Comparison of ENCODE assay signal across 24 cellular contexts in the genomic region with DNA sequence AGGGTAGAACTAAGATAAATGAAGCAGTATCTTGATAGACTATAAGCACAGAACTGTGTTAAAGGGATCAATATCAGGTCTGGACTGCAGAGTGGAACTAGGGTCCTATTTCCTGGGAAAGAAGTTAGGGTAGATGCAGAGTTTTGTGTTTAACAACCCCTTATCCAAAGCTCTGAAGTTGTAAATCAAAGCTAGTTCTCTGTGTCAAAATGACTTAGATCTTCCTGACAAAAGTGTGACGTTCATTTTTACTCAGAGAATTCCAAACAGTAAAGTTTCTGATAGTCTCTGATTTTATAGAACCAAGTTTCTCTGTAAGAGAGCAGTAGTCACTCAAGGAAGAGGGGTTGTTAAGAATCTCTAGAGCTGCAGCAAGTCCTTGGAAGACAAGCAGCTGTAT. TPM values are rescaled to one million over a fixed set of nuclear protein-coding genes. Genes with fewer than 3 reads are reported as not detected.
DNase-seq lines count a peak whose midpoint lies in the region; ATAC-seq and TF ChIP-seq lines count a peak whose summit lies in the region.
"Had no signal": no experiment of that assay in that cellular context is flagged by ENCODE, and none has a peak within 500 bp of the region (broad histone marks: within the 10 kb centered on the region; RNA-seq: fewer than 3 reads in every experiment).

No MANE protein-coding gene starts in this region.

- no TSS peak for BruUV-seq in PC-9 (replicated peaks; lab: Mats Ljungman, UMichigan)

- intact Hi-C loops in PC-9 (cut with micrococcal nuclease; ENCODE audit: unreplicated experiment): no loop called here
- intact Hi-C loops in adrenal gland (cut with DNase I): no loop called here
- intact Hi-C loops in activated CD8-positive, alpha-beta T cell treated with anti-CD3 and anti-CD28 coated beads for 36 hours (cut with micrococcal nuclease): no loop called here

- H3K27ac Mint-ChIP-seq in T-helper 2 cell treated with Interferon-gamma antibody and Interleukin-4, amounts not matched to agents 5 μg/mL and 100 μg/mL, for 36 hours: peak overlapping the region; percentile 15
- peak overlapping the region in 5 of 6 donors; percentile 6 to 82 (median 27) for H3K27ac Mint-ChIP-seq in immature natural killer cell
- no peak overlapping the region for H3K27ac Mint-ChIP-seq in activated CD8-positive, alpha-beta T cell treated with anti-CD3 and anti-CD28 coated beads for 36 hours
- H3K27ac Mint-ChIP-seq: activated CD8-positive, alpha-beta T cell treated with anti-CD3 and anti-CD28 coated beads, Interleukin-2, amount 10 ng/mL, durations not matched to agents 7 days and 5 days; dendritic cell treated with granulocyte-macrophage colony-stimulating factor and Interleukin-4, amounts not matched to agents 40 ng/mL and 50 ng/mL, for 4 days had no signal

- H3F3A ChIP-seq in PC-9 (ENCODE audit: insufficient read depth, low read depth): peaks cover 46% of the 10 kb centered on the region

- H3K36me3 Mint-ChIP-seq in T-helper 2 cell treated with Interferon-gamma antibody and Interleukin-4, amounts not matched to agents 5 μg/mL and 100 μg/mL, for 36 hours (ENCODE audit: low read depth): peaks cover 23% of the 10 kb centered on the region
- H3K36me3 Mint-ChIP-seq in immature natural killer cell: no peaks in the 10 kb centered on the region
- H3K36me3 Mint-ChIP-seq in activated CD8-positive, alpha-beta T cell treated with anti-CD3 and anti-CD28 coated beads for 36 hours (ENCODE audit: low read depth): peaks cover 35% of the 10 kb centered on the region

- H3K27ac ChIP-seq in DND-41 (ENCODE audit: low read length) (no peak overlapping the region), PC-9 (peak overlapping the region; percentile 18; the same call in 1 of the 2 replicates), adrenal gland (no peak overlapping the region)
- H3K27ac ChIP-seq: tibial nerve had no signal

- no peaks in the 10 kb centered on the region for H3K27me3 Mint-ChIP-seq in T-helper 2 cell treated with Interferon-gamma antibody and Interleukin-4, amounts not matched to agents 5 μg/mL and 100 μg/mL, for 36 hours (ENCODE audit: low read depth)
- peaks cover 0 to 4% (median 2%) of the 10 kb centered on the region in 3 donors for H3K27me3 Mint-ChIP-seq in immature natural killer cell (ENCODE audit: low read depth in 3 of 3)
- no peaks in the 10 kb centered on the region for H3K27me3 Mint-ChIP-seq in activated CD8-positive, alpha-beta T cell treated with anti-CD3 and anti-CD28 coated beads for 36 hours
- H3K27me3 Mint-ChIP-seq: dendritic cell treated with granulocyte-macrophage colony-stimulating factor and Interleukin-4, amounts not matched to agents 40 ng/mL and 50 ng/mL, for 4 days had no signal

- no peaks in the 10 kb centered on the region for H3K9me2 ChIP-seq in PC-9 (ENCODE audit: insufficient read depth)
- H3K9me2 ChIP-seq: SK-N-SH had no signal

- no peaks in the 10 kb centered on the region for H3K9me3 Mint-ChIP-seq in T-helper 2 cell treated with Interferon-gamma antibody and Interleukin-4, amounts not matched to agents 5 μg/mL and 100 μg/mL, for 36 hours
- no peaks in the 10 kb centered on the region for H3K9me3 Mint-ChIP-seq in immature natural killer cell
- H3K9me3 Mint-ChIP-seq in activated CD8-positive, alpha-beta T cell treated with anti-CD3 and anti-CD28 coated beads for 36 hours: no peaks in the 10 kb centered on the region
- H3K9me3 Mint-ChIP-seq: dendritic cell treated with granulocyte-macrophage colony-stimulating factor and Interleukin-4, amounts not matched to agents 40 ng/mL and 50 ng/mL, for 4 days had no signal

- H3K36me3 ChIP-seq in DND-41 (ENCODE audit: insufficient read depth, low read length) (peaks cover 85% of the 10 kb centered on the region), PC-9 (ENCODE audit: low read depth) (peaks cover 17% of the 10 kb centered on the region), adrenal gland (replicated peaks in 1 of 2) (no peaks in the 10 kb centered on the region)

- POLR2A ChIA-PET in PC-9 (lab: Charles Lee; ENCODE audit: unreplicated experiment): no interaction called here
- POLR2A ChIA-PET in activated CD8-positive, alpha-beta T cell treated with anti-CD3 and anti-CD28 coated beads for 36 hours (lab: Charles Lee): interaction anchor here (0.6 to 1.5 kb wide), 3 partner anchors 9 to 1980 kb away, joined by 3 to 4 read pairs (median 3); partner anchors contain the start of gene SLC45A3

- H3K4me1 Mint-ChIP-seq in T-helper 2 cell treated with Interferon-gamma antibody and Interleukin-4, amounts not matched to agents 5 μg/mL and 100 μg/mL, for 36 hours (ENCODE audit: low read depth): peaks cover 27% of the 10 kb centered on the region
- H3K4me1 Mint-ChIP-seq in immature natural killer cell: peaks cover 45 to 69% of the 10 kb centered on the region in 2 donors
- H3K4me1 Mint-ChIP-seq in activated CD8-positive, alpha-beta T cell treated with anti-CD3 and anti-CD28 coated beads for 36 hours (ENCODE audit: low read depth): peaks cover 55% of the 10 kb centered on the region

- H3K4me3 Mint-ChIP-seq in T-helper 2 cell treated with Interferon-gamma antibody and Interleukin-4, amounts not matched to agents 5 μg/mL and 100 μg/mL, for 36 hours: no peak overlapping the region
- no peak overlapping the region for H3K4me3 Mint-ChIP-seq in immature natural killer cell
- H3K4me3 Mint-ChIP-seq in activated CD8-positive, alpha-beta T cell treated with anti-CD3 and anti-CD28 coated beads for 36 hours: no peak overlapping the region
- H3K4me3 Mint-ChIP-seq: activated CD8-positive, alpha-beta T cell treated with anti-CD3 and anti-CD28 coated beads, Interleukin-2, amount 10 ng/mL, durations not matched to agents 7 days and 5 days; dendritic cell treated with granulocyte-macrophage colony-stimulating factor and Interleukin-4, amounts not matched to agents 40 ng/mL and 50 ng/mL, for 4 days had no signal

- no peaks in the 10 kb centered on the region for H3K9me3 ChIP-seq in DND-41 (ENCODE audit: insufficient read depth, low read length, severe bottlenecking)
- no peaks in the 10 kb centered on the region for H3K9me3 ChIP-seq in PC-9 (ENCODE audit: insufficient read depth, low read depth)
- no peaks in the 10 kb centered on the region for H3K9me3 ChIP-seq in adrenal gland (replicated peaks in 1 of 3)
- H3K9me3 ChIP-seq: SK-N-SH, tibial nerve had no signal

- H3K4me2 ChIP-seq in DND-41 (ENCODE audit: insufficient read depth, low read length): peak overlapping the region; percentile 30; the same call in 1 of the 2 replicates
- no peak overlapping the region for H3K4me2 ChIP-seq in PC-9
- H3K4me2 ChIP-seq: SK-N-SH had no signal

- CTCF ChIA-PET in PC-9 (lab: Charles Lee): no interaction called here
- CTCF ChIA-PET in activated CD8-positive, alpha-beta T cell treated with anti-CD3 and anti-CD28 coated beads for 36 hours (lab: Charles Lee): interaction anchor here (0.9 to 3.7 kb wide), 4 partner anchors 18 to 83 kb away, joined by 3 to 12 read pairs (median 8); no protein-coding TSS in a partner anchor

- no peak for TF ChIP-seq POLR2A in adrenal gland (IDR thresholded peaks at IDR 0.05)

- ATAC-seq in DND-41 (ENCODE audit: insufficient read depth, low read depth): no peak
- no peak for ATAC-seq in activated CD8-positive, alpha-beta T cell treated with anti-CD3 and anti-CD28 coated beads for 36 hours
- ATAC-seq: activated CD8-positive, alpha-beta T cell treated with anti-CD3 and anti-CD28 coated beads, Interleukin-2, amount 10 ng/mL, durations not matched to agents 7 days and 5 days had no signal

- peaks cover 93% of the 10 kb centered on the region for H4K20me1 ChIP-seq in DND-41 (ENCODE audit: insufficient read depth, low read length)
- peaks cover 70% of the 10 kb centered on the region for H4K20me1 ChIP-seq in PC-9 (ENCODE audit: insufficient read depth)

- H3K79me2 ChIP-seq in DND-41 (ENCODE audit: insufficient read depth, low read length) (peaks cover 99% of the 10 kb centered on the region), PC-9 (ENCODE audit: low read depth) (peaks cover 97% of the 10 kb centered on the region)

- H3K4me3 ChIP-seq in DND-41 (ENCODE audit: low read depth in 1 of 2, low read length in 2 of 2): no peak overlapping the region
- no peak overlapping the region for H3K4me3 ChIP-seq in PC-9
- no peak overlapping the region for H3K4me3 ChIP-seq in adrenal gland
- H3K4me3 ChIP-seq: GM12878, lung, tibial nerve had no signal

- TF ChIP-seq CTCF in DND-41 (IDR thresholded peaks at IDR 0.05; ENCODE audit: borderline replicate concordance, extremely low read depth, low read length, poor library complexity, severe bottlenecking): no peak
- TF ChIP-seq CTCF in PC-9 (conservative IDR thresholded peaks at IDR 0.05): no peak
- no peak for TF ChIP-seq CTCF in adrenal gland (IDR thresholded peaks at IDR 0.05)
- TF ChIP-seq CTCF in activated CD8-positive, alpha-beta T cell treated with anti-CD3 and anti-CD28 coated beads for 36 hours (IDR thresholded peaks at IDR 0.05): no peak

- no peak overlapping the region for H3K9ac ChIP-seq in DND-41 (ENCODE audit: low read depth, low read length)
- H3K9ac ChIP-seq: SK-N-SH had no signal

- H3K4me1 ChIP-seq in DND-41 (ENCODE audit: insufficient read depth, low read length) (peaks cover 35% of the 10 kb centered on the region), PC-9 (replicated peaks; ENCODE audit: insufficient read depth) (peaks cover 9% of the 10 kb centered on the region; the same call in 1 of the 2 replicates), adrenal gland (replicated peaks in 1 of 2) (peaks cover 8 to 40% of the 10 kb centered on the region in 2 donors)

- WGBS in adrenal gland, 4 donors: 19 to 33% (median 24%) methylated on average over 1 of the region's 1 CpG

- DNase-seq in T-helper 2 cell treated with Interferon-gamma antibody and Interleukin-4, amounts not matched to agents 5 μg/mL and 100 μg/mL, for 36 hours (ENCODE audit: low spot score): no peak
- DNase-seq in T-helper 2 cell (no peak), DND-41 (no peak), PC-9 (no peak), immature natural killer cell (no peak), NCI-H2171 treated with DMSO at 0.1 percent for 48 hours (lab: John Stamatoyannopoulos, UW) (no peak), adrenal gland (no peak)
- DNase-seq in activated CD8-positive, alpha-beta T cell treated with anti-CD3 and anti-CD28 coated beads for 36 hours: no peak
- DNase-seq: 8988T; activated CD8-positive, alpha-beta T cell treated with anti-CD3 and anti-CD28 coated beads, Interleukin-2, amount 10 ng/mL, durations not matched to agents 7 days and 5 days; activated naive CD4-positive, alpha-beta T cell; activated T-cell treated with anti-CD3 and anti-CD28 coated beads for 4 hours; aorta; caudate nucleus; H7; kidney; NCI-H1048; NCI-H1694 treated with DMSO at 0.1 percent for 48 hours; NCI-H526 treated with DMSO at 0.1 percent for 48 hours; SK-N-SH had no signal

- H2AFZ ChIP-seq in DND-41 (ENCODE audit: low read depth, low read length) (no peak overlapping the region), PC-9 (no peak overlapping the region)

- H3K27me3 ChIP-seq in DND-41 (ENCODE audit: insufficient read depth, low read length, poor library complexity) (no peaks in the 10 kb centered on the region), PC-9 (ENCODE audit: insufficient read depth, low read depth) (no peaks in the 10 kb centered on the region), adrenal gland (no peaks in the 10 kb centered on the region)
- H3K27me3 ChIP-seq: tibial nerve had no signal

RNA-seq across cellular contexts. Expression of gene NUCKS1, which starts 8.3 kb away (rescaled TPM):
- total RNA-seq in PC-9 (2021): 273 and 319 TPM in 2 replicates
- 10 to 100 TPM in 2 of 3 donors, 1 to 10 TPM in 1; 7.8 to 20.3 (median 18.9) TPM for polyA plus RNA-seq in immature natural killer cell
- 100 to 1,000 TPM in 4 of 8 donors, 10 to 100 TPM in 4; 56.3 to 159 (median 111) TPM for total RNA-seq in adrenal gland
- polyA plus RNA-seq in adrenal gland: 100 to 1,000 TPM in 2 of 3 donors, 10 to 100 TPM in 1; 33.1 to 161 (median 109) TPM
- 100 to 1,000 TPM; 145 to 177 TPM for total RNA-seq in activated CD8-positive, alpha-beta T cell treated with anti-CD3 and anti-CD28 coated beads for 36 hours

RNA-seq across cellular contexts. Expression of gene RAB29, which starts 33.6 kb away (rescaled TPM):
- total RNA-seq in PC-9 (2021) (10.4 and 11.1 TPM in 2 replicates), adrenal gland (10 to 100 TPM; 22.6 to 52.2 (median 30.9) TPM)
- polyA plus RNA-seq in immature natural killer cell (100 to 1,000 TPM; 156 to 206 (median 197) TPM), adrenal gland (10 to 100 TPM in 2 of 3 donors, 1 to 10 TPM in 1; 4.2 to 16.2 (median 15.9) TPM)
- 10 to 100 TPM; 20.1 to 22.5 TPM for total RNA-seq in activated CD8-positive, alpha-beta T cell treated with anti-CD3 and anti-CD28 coated beads for 36 hours
